8 cellular contexts compared by ENCODE assay signal in the genomic region with DNA sequence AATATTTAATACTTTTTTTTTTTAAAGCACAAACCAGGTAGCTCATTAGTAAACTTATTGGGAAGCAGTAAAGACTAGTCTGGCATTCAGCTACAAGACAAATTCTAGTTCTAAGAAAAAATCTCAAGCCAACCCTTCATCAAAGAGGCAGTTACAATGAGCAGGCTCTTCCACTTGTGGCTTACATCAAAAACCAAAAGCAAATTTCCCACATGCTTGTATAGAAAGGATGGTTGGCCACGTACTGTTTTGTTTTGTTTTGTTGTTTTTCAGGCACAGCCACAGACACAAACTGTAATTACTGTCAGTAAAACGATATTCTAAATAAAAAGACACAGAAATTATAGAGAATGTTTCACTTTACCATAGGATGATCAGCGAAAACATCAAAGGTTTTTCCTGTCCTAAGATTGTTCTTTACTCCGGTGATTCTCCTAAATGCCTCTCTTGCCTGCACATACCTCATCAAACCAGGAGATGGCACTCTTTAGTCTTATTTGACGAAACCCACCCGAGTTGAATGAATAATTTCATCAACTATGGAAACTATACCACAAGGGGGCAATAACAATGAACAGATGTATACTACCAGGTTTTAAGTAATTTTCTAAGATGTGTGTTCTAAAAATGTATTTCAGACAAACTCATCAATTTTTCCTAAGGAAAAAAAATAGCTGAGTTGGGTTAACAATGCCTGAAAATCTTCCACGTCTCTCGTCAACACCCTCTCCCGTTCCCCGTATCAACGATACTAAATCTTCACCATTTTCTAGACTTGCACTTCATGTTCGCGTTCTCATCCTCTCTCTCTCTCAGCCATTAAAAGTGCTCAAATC. TPM values are rescaled to one million over a fixed set of nuclear protein-coding genes. Genes with fewer than 3 reads are reported as not detected.
DNase-seq lines count a peak whose midpoint lies in the region; ATAC-seq, FAIRE-seq and TF ChIP-seq lines count a peak whose summit lies in the region.

No MANE protein-coding gene starts in this region.

- peaks cover 11% of the 10 kb centered on the region for H3K36me3 Mint-ChIP-seq in activated CD4-positive, alpha-beta T cell treated with anti-CD3 and anti-CD28 coated beads, Interleukin-2, amount 10 ng/mL, durations not matched to agents 7 days and 5 days (ENCODE audit: low read depth)
- no peaks in the 10 kb centered on the region for H3K36me3 Mint-ChIP-seq in endodermal cell (ENCODE audit: low read depth)

- H3K27ac ChIP-seq in endodermal cell (ENCODE audit: low read depth, low read length) (no peak overlapping the region), temporal lobe (ENCODE audit: low read depth, low read length) (peak overlapping the region; percentile 59)

- H3K27me3 Mint-ChIP-seq in activated CD4-positive, alpha-beta T cell treated with anti-CD3 and anti-CD28 coated beads, Interleukin-2, amount 10 ng/mL, durations not matched to agents 7 days and 5 days, result no peaks in the 10 kb centered on the region
- H3K27me3 Mint-ChIP-seq in endodermal cell (ENCODE audit: insufficient read depth), result no peaks in the 10 kb centered on the region

- TF ChIP-seq CTCF in GM12875 (IDR thresholded peaks at IDR 0.05; ENCODE audit: borderline replicate concordance, insufficient read depth, low read depth, low read length) (peak; percentile 72; the same call in 1 of the 2 replicates), endodermal cell (conservative IDR thresholded peaks at IDR 0.05) (peak; percentile 99)

- H3K27ac Mint-ChIP-seq in activated CD4-positive, alpha-beta T cell treated with anti-CD3 and anti-CD28 coated beads, Interleukin-2, amount 10 ng/mL, durations not matched to agents 7 days and 5 days, result peak overlapping the region; percentile 21
- H3K27ac Mint-ChIP-seq in endodermal cell, result no peak overlapping the region

- H3K4me3 Mint-ChIP-seq in activated CD4-positive, alpha-beta T cell treated with anti-CD3 and anti-CD28 coated beads, Interleukin-2, amount 10 ng/mL, durations not matched to agents 7 days and 5 days, result peak overlapping the region; percentile 33
- H3K4me3 Mint-ChIP-seq in endodermal cell, result no peak overlapping the region

- H3K36me3 ChIP-seq in endodermal cell (ENCODE audit: control insufficient read depth, insufficient read depth, low read length), result no peaks in the 10 kb centered on the region

- H3K4me3 ChIP-seq in GM12875 (ENCODE audit: low read depth, low read length), result no peak overlapping the region
- no peak overlapping the region for H3K4me3 ChIP-seq in endodermal cell (ENCODE audit: low read length)

- no peak overlapping the region for H3K9ac ChIP-seq in endodermal cell (ENCODE audit: extremely low read depth, low read length, poor library complexity, severe bottlenecking)

- POLR2A ChIA-PET in activated CD4-positive, alpha-beta T cell treated with anti-CD3 and anti-CD28 coated beads, Interleukin-2, amount 10 ng/mL, durations not matched to agents 7 days and 5 days (lab: Charles Lee), result no interaction called here

- 65% methylated on average over 10 to 12 of the region's 13 CpGs for WGBS in endodermal cell (ENCODE audit: insufficient coverage in 1 of 2, insufficient read length in 1 of 2), 2 experiments

- H3K4me1 ChIP-seq in endodermal cell (ENCODE audit: control insufficient read depth, insufficient read depth, low read length), result no peaks in the 10 kb centered on the region

- peaks cover 3% of the 10 kb centered on the region for H3K9me3 Mint-ChIP-seq in activated CD4-positive, alpha-beta T cell treated with anti-CD3 and anti-CD28 coated beads, Interleukin-2, amount 10 ng/mL, durations not matched to agents 7 days and 5 days
- no peaks in the 10 kb centered on the region for H3K9me3 Mint-ChIP-seq in endodermal cell

- peak; percentile 83 for ATAC-seq in HG03354 (IDR thresholded peaks at IDR 0.05; ENCODE audit: poor library complexity, severe bottlenecking, unreplicated experiment)

- peak; percentile 99 for FAIRE-seq in A204.1 (lab: Jason Lieb, UNC)

- DNase-seq in NCI-H510A (lab: John Stamatoyannopoulos, UW), result peak; percentile 66
- DNase-seq in activated CD4-positive, alpha-beta T cell treated with anti-CD3 and anti-CD28 coated beads, Interleukin-2, amount 10 ng/mL, durations not matched to agents 7 days and 5 days, result peak; percentile 71
- peak; percentile 75 for DNase-seq in endodermal cell
- DNase-seq in midbrain (lab: John Stamatoyannopoulos, UW), result peak; percentile 91

- CTCF ChIA-PET in activated CD4-positive, alpha-beta T cell treated with anti-CD3 and anti-CD28 coated beads, Interleukin-2, amount 10 ng/mL, durations not matched to agents 7 days and 5 days (lab: Charles Lee), result interaction anchor here (0.6 to 2.8 kb wide), 22 partner anchors 8 to 222 kb away, joined by 3 to 31 read pairs (median 4); partner anchors contain the start of genes DIPK1A and RPL5

- no peaks in the 10 kb centered on the region for H3K9me3 ChIP-seq in endodermal cell (ENCODE audit: control insufficient read depth, low read length)

- H3K4me1 Mint-ChIP-seq in activated CD4-positive, alpha-beta T cell treated with anti-CD3 and anti-CD28 coated beads, Interleukin-2, amount 10 ng/mL, durations not matched to agents 7 days and 5 days, result peaks cover 38% of the 10 kb centered on the region
- H3K4me1 Mint-ChIP-seq in endodermal cell, result no peaks in the 10 kb centered on the region

- no peaks in the 10 kb centered on the region for H3K27me3 ChIP-seq in endodermal cell (ENCODE audit: control insufficient read depth, insufficient read depth, low read length, poor library complexity, severe bottlenecking)

RNA-seq across cellular contexts. Expression of gene RPL5, which starts 26.9 kb away (rescaled TPM):
- total RNA-seq in activated CD4-positive, alpha-beta T cell treated with anti-CD3 and anti-CD28 coated beads, Interleukin-2, amount 10 ng/mL, durations not matched to agents 7 days and 5 days, result 100 to 1,000 TPM; 721 to 748 TPM
- total RNA-seq in endodermal cell (1,000 to 10,000 TPM in 1 of 2 donors, 100 to 1,000 TPM in 1; 963 to 1,201 TPM), temporal lobe (1,042 TPM)
- 2,547 TPM for polyA plus RNA-seq in endodermal cell (2013, experiment 1 of 2)
- polyA plus RNA-seq in endodermal cell (2013, experiment 2 of 2), result 2,486 TPM
